In genomic region chr3:108292905-108293328, GRCh38 we compare ENCODE assay signal across 7 cellular contexts. TPM values are rescaled to one million over a fixed set of nuclear protein-coding genes. Genes with fewer than 3 reads are reported as not detected.
A peak's percentile ranks its signal among the peaks of the same experiment; 100 is the strongest.
DNase-seq lines count a peak whose midpoint lies in the region; ATAC-seq and TF ChIP-seq lines count a peak whose summit lies in the region.

No MANE protein-coding gene starts in this region.

- no peaks in the 10 kb centered on the region for H3K36me3 ChIP-seq in H7 (replicated peaks; ENCODE audit: control insufficient read depth, insufficient read depth, low read length)

- H3K27me3 ChIP-seq in HL-60 (ENCODE audit: insufficient read depth, poor library complexity, severe bottlenecking) (no peaks in the 10 kb centered on the region), H7 (ENCODE audit: control insufficient read depth, insufficient read depth, low read length) (no peaks in the 10 kb centered on the region)

- TF ChIP-seq CTCF in HL-60 (IDR thresholded peaks at IDR 0.05; ENCODE audit: insufficient read depth, low read length), result no peak

- ATAC-seq in GM18868 (IDR thresholded peaks at IDR 0.05; ENCODE audit: unreplicated experiment) (peak; percentile 77), GM21723 (IDR thresholded peaks at IDR 0.05; ENCODE audit: unreplicated experiment) (peak; percentile 93), memory B cell (ENCODE audit: low read depth) (peak; percentile 45)

- no peak overlapping the region for H3K4me3 ChIP-seq in HL-60 (replicated peaks; ENCODE audit: insufficient read depth, low read length)
- H3K4me3 ChIP-seq in H7 (ENCODE audit: insufficient read depth, low read depth, low read length), result no peak overlapping the region

- H3K36me3 Mint-ChIP-seq in memory B cell, result peaks cover 2% of the 10 kb centered on the region
- peaks cover 0 to 6% (median 4%) of the 10 kb centered on the region in 3 donors for H3K36me3 Mint-ChIP-seq in immature natural killer cell

- H3K27ac Mint-ChIP-seq in memory B cell (peak overlapping the region; percentile 63), immature natural killer cell (peak overlapping the region in 1 of 6 donors; percentile 64)

- H3K4me1 Mint-ChIP-seq in memory B cell, result peaks cover 24% of the 10 kb centered on the region
- peaks cover 0 to 3% of the 10 kb centered on the region in 2 donors for H3K4me1 Mint-ChIP-seq in immature natural killer cell

- H3K4me3 Mint-ChIP-seq in memory B cell, result no peak overlapping the region
- H3K4me3 Mint-ChIP-seq in immature natural killer cell, result no peak overlapping the region

- DNase-seq in HL-60 (ENCODE audit: low read depth in 1 of 2, low spot score in 1 of 2) (peak in 1 of 2 experiments; percentile 32), memory B cell (ENCODE audit: low spot score in 2 of 2) (no peak), H7 (no peak), immature natural killer cell (no peak), ureter (ENCODE audit: low spot score) (no peak)

- H3K27me3 Mint-ChIP-seq in memory B cell (no peaks in the 10 kb centered on the region), immature natural killer cell (ENCODE audit: low read depth in 3 of 3) (peaks cover 0 to 5% (median 1%) of the 10 kb centered on the region in 3 donors)

- H3K9me3 Mint-ChIP-seq in memory B cell (peaks cover 5% of the 10 kb centered on the region), immature natural killer cell (no peaks in the 10 kb centered on the region)

- H3K27ac ChIP-seq in HL-60 (replicated peaks), result peak overlapping the region; percentile 48

RNA-seq across cellular contexts. Expression of gene HHLA2, which starts 3.4 kb away (rescaled TPM):
- not detected in 2 replicates for total RNA-seq in H7 (2014; rRNA removed; shearing (Covaris generic))
- not detected for polyA plus RNA-seq in immature natural killer cell
- total RNA-seq in ureter, result not detected
